Comparison of ENCODE assay signal across 17 cellular contexts in the genomic region with DNA sequence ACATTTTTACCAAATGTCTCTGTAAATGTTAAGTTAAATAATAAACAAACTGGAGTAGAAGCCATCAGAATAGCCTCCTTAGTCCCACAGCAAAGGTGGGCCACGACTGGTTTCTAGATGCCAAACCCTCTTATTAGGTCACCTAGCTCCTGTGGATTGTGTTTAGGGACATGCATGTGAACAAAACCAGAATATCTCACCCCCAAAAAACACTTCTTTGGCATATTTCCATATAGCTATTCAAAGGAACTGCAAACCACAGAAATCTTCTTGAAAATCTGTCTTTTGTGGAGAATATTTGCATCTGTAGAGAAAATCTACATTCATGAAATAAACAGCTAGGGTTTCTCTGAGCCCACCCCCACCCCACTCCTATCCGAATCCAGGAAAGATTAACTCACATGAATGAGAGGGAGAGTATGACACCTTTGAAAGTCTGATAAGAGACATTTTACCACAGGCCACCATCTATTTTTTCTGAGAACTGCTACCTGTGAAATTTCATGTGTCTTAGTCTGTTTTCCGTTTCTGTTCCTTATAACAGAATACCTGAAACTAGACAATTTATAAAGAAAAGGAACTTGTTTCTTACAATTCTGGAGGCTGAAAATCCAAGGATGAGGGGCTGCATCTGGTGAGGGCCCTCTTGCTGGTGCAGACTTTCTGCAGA.
DNase-seq lines count a peak whose midpoint lies in the region; ATAC-seq, FAIRE-seq and TF ChIP-seq lines count a peak whose summit lies in the region.
"Had no signal": no experiment of that assay in that cellular context is flagged by ENCODE, and none has a peak within 500 bp of the region (broad histone marks: within the 10 kb centered on the region; RNA-seq: fewer than 3 reads in every experiment).

No MANE protein-coding gene starts in this region.

- no peaks in the 10 kb centered on the region for H3K36me3 Mint-ChIP-seq in T-helper 17 cell (ENCODE audit: low read depth)

- no peaks in the 10 kb centered on the region for H3K9me3 ChIP-seq in MM.1S (replicated peaks; ENCODE audit: insufficient read depth, low read length)
- H3K9me3 ChIP-seq in T-helper 17 cell (ENCODE audit: control insufficient read depth, low read length, poor library complexity, severe bottlenecking) = no peaks in the 10 kb centered on the region
- no peaks in the 10 kb centered on the region for H3K9me3 ChIP-seq in pancreas

- H3K27ac Mint-ChIP-seq in T-helper 17 cell = no peak overlapping the region
- H3K27ac Mint-ChIP-seq: HFFc6 had no signal

- H3K4me3 Mint-ChIP-seq in T-helper 17 cell = no peak overlapping the region
- H3K4me3 Mint-ChIP-seq: HFFc6 had no signal

- H3K27me3 Mint-ChIP-seq in T-helper 17 cell = no peaks in the 10 kb centered on the region

- TF ChIP-seq CTCF in MM.1S (IDR thresholded peaks at IDR 0.05; ENCODE audit: low read length) (no peak), pancreas (IDR thresholded peaks at IDR 0.05) (no peak)

- peak overlapping the region; percentile 34; the same call in 1 of the 2 replicates for H3K4me2 ChIP-seq in MM.1S (ENCODE audit: low read depth, low read length)

- H3K79me2 ChIP-seq in MM.1S (ENCODE audit: low read length) = no peaks in the 10 kb centered on the region

- no peaks in the 10 kb centered on the region for H3K36me3 ChIP-seq in MM.1S (replicated peaks; ENCODE audit: insufficient read depth, low read length)
- H3K36me3 ChIP-seq in pancreas = no peaks in the 10 kb centered on the region

- 0 out of 2 replicates have a peak overlapping the region, but pooled peaks have one; percentile 2 for H2AFZ ChIP-seq in MM.1S (ENCODE audit: low read length)

- peak; percentile 26 for DNase-seq in MM.1S
- DNase-seq in SKM-1 (lab: John Stamatoyannopoulos, UW; ENCODE audit: unreplicated experiment) = no peak
- no peak for DNase-seq in T-helper 17 cell
- no peak for DNase-seq in NK-92 (lab: John Stamatoyannopoulos, UW; ENCODE audit: unreplicated experiment)
- DNase-seq in pancreas = no peak
- DNase-seq: activated CD4-positive, alpha-beta T cell treated with anti-CD3 and anti-CD28 coated beads for 48 hours; activated CD8-positive, alpha-beta memory T cell treated with anti-CD3 and anti-CD28 coated beads, Interleukin-2, amount 50 U/mL, for 4 hours; HFFc6; KG1; NCI-H2081; NCI-H510A; SW 1271 had no signal

- peaks cover 18% of the 10 kb centered on the region for H3K4me1 ChIP-seq in MM.1S (ENCODE audit: low read length)
- no peaks in the 10 kb centered on the region for H3K4me1 ChIP-seq in pancreas

- H4K20me1 ChIP-seq in MM.1S (ENCODE audit: insufficient read depth, low read length) = no peaks in the 10 kb centered on the region

- H3K27me3 ChIP-seq in MM.1S (replicated peaks; ENCODE audit: insufficient read depth, low read length) (no peaks in the 10 kb centered on the region), pancreas (no peaks in the 10 kb centered on the region)

- no peak overlapping the region for H3K9ac ChIP-seq in MM.1S (ENCODE audit: low read length)

- no peaks in the 10 kb centered on the region for H3K4me1 Mint-ChIP-seq in T-helper 17 cell

- H3K9me2 ChIP-seq in MM.1S (replicated peaks; ENCODE audit: insufficient read depth, low read length) = no peaks in the 10 kb centered on the region; the same call in 1 of the 2 replicates

- H3K27ac ChIP-seq in MM.1S (ENCODE audit: low read length) (peak overlapping the region; percentile 46; the same call in 1 of the 2 replicates), pancreas (no peak overlapping the region)
- H3K27ac ChIP-seq: C4-2B, coronary artery had no signal

- no peak overlapping the region for H3K4me3 ChIP-seq in MM.1S (ENCODE audit: low read length)
- no peak overlapping the region for H3K4me3 ChIP-seq in pancreas
- H3K4me3 ChIP-seq: coronary artery had no signal

- ATAC-seq in GM18511 (IDR thresholded peaks at IDR 0.05; ENCODE audit: unreplicated experiment) (peak; percentile 82), GM21515 (IDR thresholded peaks at IDR 0.05; ENCODE audit: unreplicated experiment) (peak; percentile 79), HG02852 (IDR thresholded peaks at IDR 0.05; ENCODE audit: unreplicated experiment) (peak; percentile 76), T-helper 17 cell (no peak), pancreas (no peak)

- 0 out of 2 replicates have a peak, but pooled peaks cover 2% of the 10 kb centered on the region for H3F3A ChIP-seq in MM.1S (ENCODE audit: insufficient read depth, low read length)

- intact Hi-C loops in pancreas (cut with DNase I) = no loop called here

- no peak for FAIRE-seq in pancreas (lab: Jason Lieb, UNC)

- WGBS in pancreas, 2 donors = 51 to 54% methylated on average over 3 of the region's 3 CpGs

Comparison
In these comparisons a context has a peak if more than half of its experiments do, and no peak if none do; other contexts are left out.
1. ATAC-seq: peak in GM18511 (single experiment), GM21515 (single experiment) and HG02852 (single experiment); none in T-helper 17 cell (single experiment) and pancreas (0 of 4).